In the genomic region with DNA sequence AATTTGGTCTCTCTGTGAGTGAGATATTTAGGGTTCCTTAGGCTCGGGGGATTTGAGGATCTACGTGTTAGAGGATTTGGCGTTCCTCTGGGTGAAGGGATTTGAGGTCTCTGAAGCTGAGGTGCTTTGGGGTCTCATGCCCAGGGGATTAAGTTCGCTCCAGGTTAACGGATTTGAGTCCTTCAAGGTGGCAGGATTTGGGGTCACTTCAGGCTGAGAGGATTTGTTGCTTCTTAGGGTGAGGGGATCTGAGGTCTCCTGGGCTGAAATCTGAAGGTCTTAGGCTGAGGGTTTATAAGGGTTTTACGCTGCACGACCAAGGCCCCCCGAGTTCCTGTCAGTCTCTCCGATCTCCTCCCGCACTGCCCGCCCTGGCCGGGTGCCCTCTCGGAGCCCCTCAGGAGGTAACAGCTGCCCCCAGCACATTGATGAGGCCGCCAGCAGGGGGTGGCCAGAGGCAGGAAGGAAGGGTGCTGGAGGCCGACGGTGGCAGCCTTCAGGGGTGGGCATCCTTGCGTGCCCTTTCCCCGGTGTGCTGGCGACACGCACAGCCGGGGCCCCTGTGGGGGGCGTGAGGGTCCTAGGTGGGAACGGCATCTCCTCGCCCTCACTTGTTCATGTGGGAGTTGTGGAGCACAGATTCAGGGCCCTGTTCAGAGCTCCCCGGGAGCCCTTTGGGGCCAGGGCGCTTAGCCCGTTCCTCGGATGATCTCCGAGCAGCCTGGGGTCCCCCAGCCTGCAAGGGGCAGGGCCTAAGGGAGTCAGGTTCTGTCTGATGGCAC, we compare ENCODE assay signal across 26 cellular contexts. TPM values are rescaled to one million over a fixed set of nuclear protein-coding genes. Genes with fewer than 3 reads are reported as not detected.
DNase-seq lines count a peak whose midpoint lies in the region; FAIRE-seq and TF ChIP-seq lines count a peak whose summit lies in the region.
"Had no signal": no experiment of that assay in that cellular context is flagged by ENCODE, and none has a peak within 500 bp of the region (broad histone marks: within the 10 kb centered on the region; RNA-seq: fewer than 3 reads in every experiment).

No MANE protein-coding gene starts in this region.

- H3K27ac ChIP-seq in dorsolateral prefrontal cortex: peak overlapping the region in 1 of 59 donors; percentile 82
- H3K27ac ChIP-seq: C4-2B had no signal

- H3K4me3 ChIP-seq in GM12875 (ENCODE audit: low read depth, low read length) (no peak overlapping the region), dorsolateral prefrontal cortex (no peak overlapping the region)
- H3K4me3 ChIP-seq: esophagus squamous epithelium, GM23338, K562 had no signal

- DNase-seq in D721Med (ENCODE audit: insufficient read length, low spot score): peak; percentile 56
- DNase-seq in nephron progenitor cell: peak; percentile 4
- no peak for DNase-seq in NCI-H2196 (lab: John Stamatoyannopoulos, UW; ENCODE audit: unreplicated experiment)
- no peak for DNase-seq in dorsolateral prefrontal cortex
- no peak for DNase-seq in HuH-7.5 (ENCODE audit: low spot score)
- no peak for DNase-seq in A172 (ENCODE audit: low spot score)
- DNase-seq: activated effector memory CD4-positive, alpha-beta T cell treated with anti-CD3 and anti-CD28 coated beads, Interleukin-2, amount 50 U/mL, for 16 hours; activated naive CD8-positive, alpha-beta T cell treated with anti-CD3 and anti-CD28 coated beads, Interleukin-2, amount 50 U/mL, for 24 hours; activated T-cell treated with anti-CD3 and anti-CD28 coated beads, Interleukin-2, amount 50 U/mL, for 24 hours; Caco-2; esophagus squamous epithelium; foreskin melanocyte; mesenchymal stem cell; NCI-H1092 treated with DMSO at 0.1 percent for 48 hours; stimulated activated CD4-positive, alpha-beta T cell treated with anti-CD3 and anti-CD28 coated beads, Interleukin-12 subunit alpha, Interleukin-12 subunit beta, amount 100 ng/mL, for 4 hours had no signal

- H3K36me3 Mint-ChIP-seq in brain: peaks cover 7% of the 10 kb centered on the region
- no peaks in the 10 kb centered on the region for H3K36me3 Mint-ChIP-seq in nephron progenitor cell (ENCODE audit: low read depth)
- H3K36me3 Mint-ChIP-seq: stimulated activated effector memory CD8-positive, alpha-beta T cell treated with anti-CD3 and anti-CD28 coated beads, Interleukin-12 subunit alpha, Interleukin-12 subunit beta, amount 100 ng/mL, for 72 hours had no signal

- H3K27me3 Mint-ChIP-seq in brain (no peaks in the 10 kb centered on the region), nephron progenitor cell (ENCODE audit: low read depth, poor library complexity) (peaks cover 9% of the 10 kb centered on the region)
- H3K27me3 Mint-ChIP-seq: activated naive CD8-positive, alpha-beta T cell treated with anti-CD3 and anti-CD28 coated beads, Interleukin-2, amount 50 U/mL, for 24 hours; activated T-cell treated with anti-CD3 and anti-CD28 coated beads, Interleukin-2, amount 50 U/mL, for 24 hours had no signal

- H3K27ac Mint-ChIP-seq in brain (peak overlapping the region in 3 of 5 experiments; percentile 15 to 72 (median 62)), nephron progenitor cell (no peak overlapping the region)
- H3K27ac Mint-ChIP-seq: activated naive CD8-positive, alpha-beta T cell treated with anti-CD3 and anti-CD28 coated beads, Interleukin-2, amount 50 U/mL, for 24 hours; activated T-cell treated with anti-CD3 and anti-CD28 coated beads, Interleukin-2, amount 50 U/mL, for 24 hours; dendritic cell treated with granulocyte-macrophage colony-stimulating factor and Interleukin-4, amounts not matched to agents 40 ng/mL and 50 ng/mL, for 4 days; GM23338; stimulated activated effector memory CD8-positive, alpha-beta T cell treated with anti-CD3 and anti-CD28 coated beads, Interleukin-12 subunit alpha, Interleukin-12 subunit beta, amount 100 ng/mL, for 72 hours; T-helper 1 cell treated with Interleukin-12 subunit alpha and Interleukin-12 subunit beta and Interleukin-4 antibody, amounts not matched to agents 30 μg/mL and 1 μg/mL, for 36 hours had no signal

- intact Hi-C loops in dorsolateral prefrontal cortex (cut with DNase I): no loop called here

- H3K27me3 ChIP-seq in dorsolateral prefrontal cortex: no peaks in the 10 kb centered on the region
- H3K27me3 ChIP-seq: esophagus squamous epithelium had no signal

- FAIRE-seq in D721Med (lab: Jason Lieb, UNC): peak; percentile 53
- FAIRE-seq: endometrium, G401.6, HTR-8/SVneo, K562 had no signal

- no peak overlapping the region for H3K4me3 Mint-ChIP-seq in brain
- no peak overlapping the region for H3K4me3 Mint-ChIP-seq in nephron progenitor cell
- H3K4me3 Mint-ChIP-seq: activated naive CD8-positive, alpha-beta T cell treated with anti-CD3 and anti-CD28 coated beads, Interleukin-2, amount 50 U/mL, for 24 hours; activated T-cell treated with anti-CD3 and anti-CD28 coated beads, Interleukin-2, amount 50 U/mL, for 24 hours; dendritic cell treated with granulocyte-macrophage colony-stimulating factor and Interleukin-4, amounts not matched to agents 40 ng/mL and 50 ng/mL, for 4 days; GM23338; stimulated activated effector memory CD8-positive, alpha-beta T cell treated with anti-CD3 and anti-CD28 coated beads, Interleukin-12 subunit alpha, Interleukin-12 subunit beta, amount 100 ng/mL, for 72 hours; T-helper 1 cell treated with Interleukin-12 subunit alpha and Interleukin-12 subunit beta and Interleukin-4 antibody, amounts not matched to agents 30 μg/mL and 1 μg/mL, for 36 hours had no signal

- TF ChIP-seq CTCF in D721Med (IDR thresholded peaks at IDR 0.05; ENCODE audit: insufficient read depth, missing control alignments) (no peak), GM12875 (IDR thresholded peaks at IDR 0.05; ENCODE audit: borderline replicate concordance, insufficient read depth, low read depth, low read length) (peak; percentile 14; the same call in 1 of the 2 replicates), brain (conservative IDR thresholded peaks at IDR 0.05) (no peak), nephron progenitor cell (IDR thresholded peaks at IDR 0.05) (no peak), dorsolateral prefrontal cortex (IDR thresholded peaks at IDR 0.05 in 54 of 56, conservative IDR thresholded peaks at IDR 0.05 in 2 of 56; ENCODE audit: low read depth in 1 of 56, partially characterized antibody in 56 of 56) (no peak)

- H3K9me3 Mint-ChIP-seq in brain (no peaks in the 10 kb centered on the region), nephron progenitor cell (no peaks in the 10 kb centered on the region)
- H3K9me3 Mint-ChIP-seq: activated naive CD8-positive, alpha-beta T cell treated with anti-CD3 and anti-CD28 coated beads, Interleukin-2, amount 50 U/mL, for 24 hours; activated T-cell treated with anti-CD3 and anti-CD28 coated beads, Interleukin-2, amount 50 U/mL, for 24 hours; dendritic cell treated with granulocyte-macrophage colony-stimulating factor and Interleukin-4, amounts not matched to agents 40 ng/mL and 50 ng/mL, for 4 days; GM23338; stimulated activated effector memory CD8-positive, alpha-beta T cell treated with anti-CD3 and anti-CD28 coated beads, Interleukin-12 subunit alpha, Interleukin-12 subunit beta, amount 100 ng/mL, for 72 hours; T-helper 1 cell treated with Interleukin-12 subunit alpha and Interleukin-12 subunit beta and Interleukin-4 antibody, amounts not matched to agents 30 μg/mL and 1 μg/mL, for 36 hours had no signal

- peaks cover 14% of the 10 kb centered on the region for H3K4me1 Mint-ChIP-seq in brain
- peaks cover 13% of the 10 kb centered on the region for H3K4me1 Mint-ChIP-seq in nephron progenitor cell
- H3K4me1 Mint-ChIP-seq: activated naive CD8-positive, alpha-beta T cell treated with anti-CD3 and anti-CD28 coated beads, Interleukin-2, amount 50 U/mL, for 24 hours; stimulated activated effector memory CD8-positive, alpha-beta T cell treated with anti-CD3 and anti-CD28 coated beads, Interleukin-12 subunit alpha, Interleukin-12 subunit beta, amount 100 ng/mL, for 72 hours had no signal

RNA-seq across cellular contexts. Expression of gene CEP170B, which starts 14.3 kb away (rescaled TPM):
- polyA plus RNA-seq in brain (ENCODE audit: insufficient read depth, low read depth, low replicate concordance): 35.2 TPM
- total RNA-seq in dorsolateral prefrontal cortex: 100 to 1,000 TPM in 41 of 120 experiments, 10 to 100 TPM in 79; 36.0 to 131 (median 93.9) TPM
- total RNA-seq in A172 (2014; rRNA removed; shearing (Covaris generic)): 9.8 and 11.2 TPM in 2 replicates

RNA-seq across cellular contexts. Expression of gene PLD4, which starts 45.3 kb away (rescaled TPM):
- 6.0 TPM for polyA plus RNA-seq in brain (ENCODE audit: insufficient read depth, low read depth, low replicate concordance)
- 10 to 100 TPM in 61 of 120 experiments, 1 to 10 TPM in 59; 1.6 to 29.2 (median 10.1) TPM for total RNA-seq in dorsolateral prefrontal cortex
- not detected in 2 replicates for total RNA-seq in A172 (2014; rRNA removed; shearing (Covaris generic))
- total RNA-seq: Caco-2, GM23338 had no signal
- polyA plus RNA-seq: GM23338, K562 had no signal

Comparison
In these comparisons a context has a peak if more than half of its experiments do, and no peak if none do; other contexts are left out.
1. DNase-seq: peak in D721Med (single experiment) and nephron progenitor cell (single experiment); none in NCI-H2196 (single experiment), dorsolateral prefrontal cortex (0 of 10), HuH-7.5 (single experiment) and A172 (single experiment).